15 cellular contexts compared by ENCODE assay signal in the genomic region with DNA sequence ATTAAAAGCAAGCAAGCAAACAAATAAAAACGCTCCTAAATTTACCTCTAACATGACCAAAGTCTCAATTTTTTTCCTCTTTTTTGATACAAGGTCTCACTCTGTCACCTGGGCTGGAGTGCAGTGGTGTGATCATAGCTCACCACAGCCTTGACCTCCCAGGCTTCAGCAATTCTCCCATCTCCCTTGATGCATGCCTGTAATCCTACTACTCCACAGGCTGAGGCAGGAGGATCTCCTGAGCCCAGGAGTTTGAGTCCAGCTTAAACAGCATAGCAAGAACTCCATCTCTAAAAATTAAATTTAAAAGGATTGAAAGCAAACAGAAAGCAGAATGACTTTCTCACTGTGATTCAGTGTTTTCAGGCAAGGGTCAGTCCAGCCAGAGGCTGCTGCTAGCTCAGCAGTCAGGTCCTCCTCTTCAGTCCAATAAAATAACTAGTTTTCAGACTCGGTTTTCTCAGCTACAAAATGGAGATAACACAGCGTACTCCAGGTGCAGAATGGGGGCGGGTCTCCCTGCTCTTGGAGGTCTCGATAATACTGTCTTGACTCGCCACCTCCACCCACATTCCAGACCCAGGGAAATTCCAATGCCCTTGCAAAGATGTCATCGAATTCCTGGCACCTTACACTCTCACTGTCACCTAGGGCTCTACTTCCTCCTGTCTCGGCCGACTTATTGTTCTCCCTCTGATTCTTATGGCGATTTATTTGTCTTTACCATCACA. TPM values are rescaled to one million over a fixed set of nuclear protein-coding genes. Genes with fewer than 3 reads are reported as not detected.
A peak's percentile ranks its signal among the peaks of the same experiment; 100 is the strongest.
DNase-seq lines count a peak whose midpoint lies in the region; ATAC-seq, FAIRE-seq and TF ChIP-seq lines count a peak whose summit lies in the region.
"Had no signal": no experiment of that assay in that cellular context is flagged by ENCODE, and none has a peak within 500 bp of the region (broad histone marks: within the 10 kb centered on the region; RNA-seq: fewer than 3 reads in every experiment).

No MANE protein-coding gene starts in this region.

- H3K18ac ChIP-seq in H1 (ENCODE audit: extremely low read depth, low read length) = peak overlapping the region; percentile 9; the same call in 1 of the 2 replicates

- H3K56ac ChIP-seq in H1 (replicated peaks; ENCODE audit: insufficient read length, low read depth, low read length) = no peak overlapping the region

- H4K20me1 ChIP-seq in H1 (replicated peaks in 1 of 2; ENCODE audit: control insufficient read depth in 1 of 2, insufficient read depth in 2 of 2, low read length in 2 of 2) = peaks cover 0 to 2% of the 10 kb centered on the region in 2 experiments

- ATAC-seq in right cardiac atrium (peak; percentile 20 to 26), Right ventricle myocardium inferior (no peak), left colon (peak; percentile 40), GM21381 (IDR thresholded peaks at IDR 0.05; ENCODE audit: unreplicated experiment) (no peak)
- ATAC-seq: GM12878 had no signal

- POLR2A ChIA-PET in H1 (lab: Charles Lee; ENCODE audit: partially characterized antibody) = interaction anchor here (0.9 to 1.3 kb wide), 2 partner anchors 12 to 20 kb away, joined by 4 read pairs; no protein-coding TSS in a partner anchor

- H2BK15ac ChIP-seq in H1 (ENCODE audit: low read length) = no peak overlapping the region

- H2AK5ac ChIP-seq in H1 (ENCODE audit: low read depth, low read length) = peak overlapping the region; percentile 100; the same call in 1 of the 2 replicates

- no peaks in the 10 kb centered on the region for H3K79me2 ChIP-seq in H1 (ENCODE audit: control insufficient read depth in 1 of 2, insufficient read depth in 2 of 2, low read length in 2 of 2)

- peak overlapping the region; percentile 6 for H2BK120ac ChIP-seq in H1 (replicated peaks; ENCODE audit: low read depth, low read length)

- H4K91ac ChIP-seq in H1 (replicated peaks; ENCODE audit: insufficient read length, low read length) = peak overlapping the region; percentile 95

- intact Hi-C loops in right cardiac atrium (cut with DNase I) (no loop called here), Right ventricle myocardium inferior (cut with DNase I) (no loop called here), left colon (cut with DNase I, micrococcal nuclease) (no loop called here)

- H3K23me2 ChIP-seq in H1 (ENCODE audit: low read depth, low read length) = peaks cover 7% of the 10 kb centered on the region

- TF ChIP-seq CTCF in H1 (IDR thresholded peaks at IDR 0.05; ENCODE audit: control extremely low read depth in 1 of 3, insufficient read depth in 1 of 3, low read depth in 1 of 3, low read length in 3 of 3) = no peak

- peak overlapping the region; percentile 100 for H2BK12ac ChIP-seq in H1 (ENCODE audit: low read depth, low read length)

- no peaks in the 10 kb centered on the region for H3K36me3 ChIP-seq in H1 (ENCODE audit: control insufficient read depth in 2 of 4, insufficient read depth in 4 of 4, low read length in 3 of 4)
- H3K36me3 ChIP-seq: SJCRH30 had no signal

- H3K4me2 ChIP-seq in H1 (ENCODE audit: insufficient read depth in 1 of 2, low read depth in 2 of 2, low read length in 2 of 2) = peak overlapping the region; percentile 41 to 86

- peak overlapping the region; percentile 59; the same call in 1 of the 2 replicates for H2AFZ ChIP-seq in H1 (ENCODE audit: low read length)
- H2AFZ ChIP-seq: GM23248 had no signal

- H3K4ac ChIP-seq in H1 (replicated peaks; ENCODE audit: insufficient read length, low read depth, low read length) = no peak overlapping the region

- H3K9me3 ChIP-seq in right cardiac atrium (ENCODE audit: control insufficient read depth, low read length) = no peaks in the 10 kb centered on the region
- no peaks in the 10 kb centered on the region for H3K9me3 ChIP-seq in H1 (ENCODE audit: insufficient read depth in 2 of 2, low read depth in 1 of 2, low read length in 1 of 2)
- H3K9me3 ChIP-seq: SJCRH30 had no signal

- no peak overlapping the region for H3K14ac ChIP-seq in H1 (ENCODE audit: insufficient read length)

- H3K9ac ChIP-seq in H1 (replicated peaks in 1 of 4; ENCODE audit: extremely low read depth in 1 of 4, low read depth in 3 of 4, low read length in 3 of 4) = peak overlapping the region in 1 of 4 experiments; percentile 63; a peak in 2 of 7 replicates
- H3K9ac ChIP-seq: GM23248 had no signal

- H3K4me3 ChIP-seq in right cardiac atrium (ENCODE audit: low read length) = no peak overlapping the region
- peak overlapping the region in 1 of 4 experiments; percentile 32; a peak in 2 of 8 replicates for H3K4me3 ChIP-seq in H1 (ENCODE audit: extremely low read depth in 1 of 4, insufficient read depth in 2 of 4, low read depth in 3 of 4, low read length in 4 of 4)
- H3K4me3 ChIP-seq: GM12878, GM23248, SJCRH30 had no signal

- TF ChIP-seq POLR2A in H1 (IDR thresholded peaks at IDR 0.05; ENCODE audit: control extremely low read depth in 1 of 2, low read depth in 2 of 2, low read length in 2 of 2) = no peak

- H2BK5ac ChIP-seq in H1 (ENCODE audit: low read depth, low read length) = peak overlapping the region; percentile 94

- no peak for TF ChIP-seq RAD21 in H1 (IDR thresholded peaks at IDR 0.05 in 1 of 2, conservative IDR thresholded peaks at IDR 0.05 in 1 of 2; ENCODE audit: low read depth in 2 of 2, low read length in 2 of 2)

- H2BK20ac ChIP-seq in H1 (ENCODE audit: low read length) = peak overlapping the region; percentile 99; the same call in 1 of the 2 replicates

- TF ChIP-seq EP300 in H1 (IDR thresholded peaks at IDR 0.05; ENCODE audit: borderline replicate concordance in 1 of 2, low read depth in 2 of 2, low read length in 2 of 2) = peak in 1 of 2 experiments; percentile 29; a peak in 1 of 3 replicates

- CTCF ChIA-PET in H1 (lab: Charles Lee; ENCODE audit: partially characterized antibody) = interaction anchor here (0.9 kb wide), 1 partner anchor 11 kb away, joined by 3 read pairs; no protein-coding TSS in a partner anchor

- 51% methylated on average over 10 of the region's 10 CpGs for WGBS in right cardiac atrium
- WGBS in H1 (ENCODE audit: extremely low coverage in 1 of 2, insufficient coverage in 1 of 2, insufficient read length in 1 of 2, insufficient replicate concordance in 2 of 2, low coverage in 1 of 2, low lambda C conversion rate in 2 of 2, missing lambda C conversion rate in 1 of 2), 2 experiments = 34% methylated on average over 10 of the region's 10 CpGs; no CpG with 5 or more reads in 1 of the 2 experiments

- no peak overlapping the region for H4K8ac ChIP-seq in H1 (ENCODE audit: extremely low read depth, insufficient read depth, low read length)

- no peaks in the 10 kb centered on the region for H3K79me1 ChIP-seq in H1 (ENCODE audit: low read depth, low read length)

- H3K23ac ChIP-seq in H1 (ENCODE audit: insufficient read length) = no peak overlapping the region

- no peak for DNase-seq in right cardiac atrium
- no peak for DNase-seq in Right ventricle myocardium inferior (ENCODE audit: missing footprints)
- DNase-seq in H1 (ENCODE audit: low read depth in 1 of 2, low spot score in 2 of 2) = peak; percentile 57 to 84
- no peak for DNase-seq in left colon
- DNase-seq in NCI-H128 (lab: John Stamatoyannopoulos, UW; ENCODE audit: unreplicated experiment) = no peak
- no peak for DNase-seq in activated CD4-positive, alpha-beta T cell treated with anti-CD3 and anti-CD28 coated beads, Interleukin-2, amount 50 U/mL, for 1 hour
- DNase-seq in retina = no peak
- DNase-seq: activated B cell treated with CpG ODN at 0.5 μM for 24 hours, dorsolateral prefrontal cortex, GM23248, NCI-H1436, NCI-H526 treated with DMSO at 0.1 percent for 48 hours, SJCRH30 had no signal

- no peak overlapping the region for H3K27ac ChIP-seq in right cardiac atrium (ENCODE audit: low read length)
- H3K27ac ChIP-seq in H1 (ENCODE audit: low read depth, low read length) = no peak overlapping the region
- H3K27ac ChIP-seq: dorsolateral prefrontal cortex, GM23248, SJCRH30 had no signal

- H3K4me1 ChIP-seq in right cardiac atrium (ENCODE audit: control insufficient read depth, insufficient read depth, low read length) (no peaks in the 10 kb centered on the region), H1 (replicated peaks in 1 of 4; ENCODE audit: control insufficient read depth in 3 of 4, insufficient read depth in 4 of 4, low read length in 3 of 4) (peaks cover 4 to 8% (median 6%) of the 10 kb centered on the region in 4 experiments; a peak in 6 of 7 replicates)
- H3K4me1 ChIP-seq: SJCRH30 had no signal

- H3K27me3 ChIP-seq in right cardiac atrium (ENCODE audit: control insufficient read depth, insufficient read depth) (no peaks in the 10 kb centered on the region), H1 (replicated peaks in 1 of 4; ENCODE audit: control insufficient read depth in 3 of 4, extremely low read depth in 1 of 4, insufficient read depth in 3 of 4, low read length in 3 of 4) (no peaks in the 10 kb centered on the region)
- H3K27me3 ChIP-seq: dorsolateral prefrontal cortex, SJCRH30 had no signal

- FAIRE-seq in H1 (lab: Jason Lieb, UNC) = peak; percentile 68
- FAIRE-seq: GM12878 had no signal

- H4K5ac ChIP-seq in H1 (ENCODE audit: insufficient read length, low read depth, low read length) = peak overlapping the region; percentile 15

TF ChIP-seq in H1, 55 proteins besides CTCF, POLR2A, EP300 and RAD21 (continues in another document):
- TF ChIP-seq JUND (IDR thresholded peaks at IDR 0.05; ENCODE audit: low read length) (peak; percentile 71; the same call in 1 of the 2 replicates), BACH1 (IDR thresholded peaks at IDR 0.05; ENCODE audit: low read length) (no peak), TEAD4 (IDR thresholded peaks at IDR 0.05; ENCODE audit: low read depth, low read length) (peak; percentile 97), SIX5 (IDR thresholded peaks at IDR 0.05; ENCODE audit: low read depth, low read length) (no peak), KDM4A (IDR thresholded peaks at IDR 0.05; ENCODE audit: low read depth, low read length, severe bottlenecking) (no peak), TAF7 (optimal IDR thresholded peaks at IDR 0.05; ENCODE audit: borderline replicate concordance, low read depth, low read length) (no peak), TAF1 (IDR thresholded peaks at IDR 0.05; ENCODE audit: low read depth, low read length) (no peak), SP2 (IDR thresholded peaks at IDR 0.05; ENCODE audit: low read length) (no peak), HDAC6 (IDR thresholded peaks at IDR 0.05; ENCODE audit: low read depth, low read length) (no peak)

RNA-seq across cellular contexts. Expression of a gene that starts 20.7 kb away (rescaled TPM):
- total RNA-seq in right cardiac atrium (10 to 100 TPM; 41.3 to 61.8 (median 49.1) TPM), Right ventricle myocardium inferior (23.8 TPM), left colon (10 to 100 TPM; 40.0 to 44.7 TPM)
- polyA plus RNA-seq in right cardiac atrium (12.9 TPM), H1 (2011; rRNA removed) (13.5 and 17.8 TPM in 2 replicates)
- total RNA-seq in H1 (2021; fragmentation: NEBNext Ultra II Directional; extraction: Animal tissue kit (Norgen Biotek cat#: 25700)) = 28.3 and 34.9 TPM in 2 replicates
- 10.2 TPM for polyA plus RNA-seq in H1 (2011; cell fraction: cytosol; rRNA removed)
- polyA plus RNA-seq in H1 (2011; cell fraction: nucleus; rRNA removed) = 50.2 TPM
- 9.0 to 14.1 TPM (median 10.5 TPM) in 4 replicates for polyA plus RNA-seq in H1 (2012, experiment 1 of 2)
- polyA plus RNA-seq in H1 (2012, experiment 2 of 2) = 2.0 TPM
- 15.1 TPM for polyA plus RNA-seq in H1 (2013, experiment 1 of 2)
- 13.0 TPM for polyA plus RNA-seq in H1 (2013, experiment 2 of 2)
- 32.5 and 41.2 TPM in 2 replicates for polyA minus RNA-seq in H1 (2011; rRNA and poly(A)+ RNA removed)
- polyA minus RNA-seq in H1 (2011; cell fraction: cytosol; rRNA and poly(A)+ RNA removed) = 19.8 TPM
- polyA minus RNA-seq in H1 (2011; cell fraction: nucleus; rRNA and poly(A)+ RNA removed) = 66.1 TPM

Comparison
In these comparisons a context has a peak if more than half of its experiments do, and no peak if none do; other contexts are left out.
1. ATAC-seq: peak in right cardiac atrium (2 of 2) and left colon (single experiment); none in Right ventricle myocardium inferior (single experiment) and GM21381 (single experiment).
2. DNase-seq: peak in H1 (2 of 2); none in right cardiac atrium (0 of 3), Right ventricle myocardium inferior (single experiment), left colon (0 of 2), NCI-H128 (single experiment), activated CD4-positive, alpha-beta T cell treated with anti-CD3 and anti-CD28 coated beads, Interleukin-2, amount 50 U/mL, for 1 hour (single experiment) and retina (single experiment).